28 cellular contexts compared by ENCODE assay signal in genomic region chr12:96465896-96466295, GRCh38.
"Had no signal": no experiment of that assay in that cellular context is flagged by ENCODE, and none has a peak within 500 bp of the region (broad histone marks: within the 10 kb centered on the region; RNA-seq: fewer than 3 reads in every experiment).

No MANE protein-coding gene starts in this region.

- H3K4me3 Mint-ChIP-seq: activated CD8-positive, alpha-beta T cell treated with anti-CD3 and anti-CD28 coated beads, Interleukin-2, amount 10 ng/mL, durations not matched to agents 7 days and 5 days; activated naive CD4-positive, alpha-beta T cell treated with anti-CD3 and anti-CD28 coated beads, Interleukin-2, amount 50 U/mL, for 24 hours; central memory CD8-positive, alpha-beta T cell; T-helper 1 cell treated with Interleukin-12 subunit alpha and Interleukin-12 subunit beta and Interleukin-4 antibody, amounts not matched to agents 30 μg/mL and 1 μg/mL, for 36 hours; WTC11 had no signal

- H3K36me3 ChIP-seq: SJSA1 had no signal

- DNase-seq: activated CD4-positive, alpha-beta T cell treated with anti-CD3 and anti-CD28 coated beads for 48 hours; activated CD4-positive, alpha-beta T cell treated with anti-CD3 and anti-CD28 coated beads, Interleukin-2, amount 50 U/mL, for 4 hours; activated CD4-positive, CD25-positive, alpha-beta regulatory T cell treated with anti-CD3 and anti-CD28 coated beads, Interleukin-2, amount 50 U/mL, for 72 hours; activated CD8-positive, alpha-beta memory T cell treated with anti-CD3 and anti-CD28 coated beads, Interleukin-2, amount 50 U/mL, for 48 hours; activated CD8-positive, alpha-beta T cell treated with anti-CD3 and anti-CD28 coated beads, Interleukin-2, amount 10 ng/mL, durations not matched to agents 7 days and 5 days; activated naive CD4-positive, alpha-beta T cell; activated T-cell treated with anti-CD3 and anti-CD28 coated beads, Interleukin-2, amount 50 U/mL, for 1 hour; aorta; body of pancreas; Karpas-422; NCI-H1417; NCI-H1694; NCI-H2029; NCI-H2107; NCI-H2171 treated with DMSO at 0.1 percent for 48 hours; NCI-H226; NCI-H510A; NCI-H526 treated with DMSO at 0.1 percent for 48 hours; NCI-H82; Right ventricle myocardium superior; RPMI8226 had no signal

- H3K27me3 Mint-ChIP-seq: activated naive CD4-positive, alpha-beta T cell treated with anti-CD3 and anti-CD28 coated beads, Interleukin-2, amount 50 U/mL, for 24 hours; central memory CD8-positive, alpha-beta T cell had no signal

- ATAC-seq: activated CD8-positive, alpha-beta T cell treated with anti-CD3 and anti-CD28 coated beads, Interleukin-2, amount 10 ng/mL, durations not matched to agents 7 days and 5 days; body of pancreas; Panc1; SK-N-SH treated with all-trans-retinoic acid at 6 μM for 48 hours; WTC11 had no signal

- H3K36me3 Mint-ChIP-seq: WTC11 had no signal

- H3K4me1 Mint-ChIP-seq: activated naive CD4-positive, alpha-beta T cell treated with anti-CD3 and anti-CD28 coated beads, Interleukin-2, amount 50 U/mL, for 24 hours; central memory CD8-positive, alpha-beta T cell; WTC11 had no signal

- H3K4me3 ChIP-seq: body of pancreas, SJSA1 had no signal

- H3K4me1 ChIP-seq: body of pancreas had no signal

- H3K27ac Mint-ChIP-seq: activated CD8-positive, alpha-beta T cell treated with anti-CD3 and anti-CD28 coated beads, Interleukin-2, amount 10 ng/mL, durations not matched to agents 7 days and 5 days; activated naive CD4-positive, alpha-beta T cell treated with anti-CD3 and anti-CD28 coated beads, Interleukin-2, amount 50 U/mL, for 24 hours; T-helper 1 cell treated with Interleukin-12 subunit alpha and Interleukin-12 subunit beta and Interleukin-4 antibody, amounts not matched to agents 30 μg/mL and 1 μg/mL, for 36 hours; WTC11 had no signal

- H3K27ac ChIP-seq: body of pancreas, SJSA1 had no signal

- H3K9me3 ChIP-seq: body of pancreas, SJSA1 had no signal

- H3K9me3 Mint-ChIP-seq: WTC11 had no signal
